In the genomic region with DNA sequence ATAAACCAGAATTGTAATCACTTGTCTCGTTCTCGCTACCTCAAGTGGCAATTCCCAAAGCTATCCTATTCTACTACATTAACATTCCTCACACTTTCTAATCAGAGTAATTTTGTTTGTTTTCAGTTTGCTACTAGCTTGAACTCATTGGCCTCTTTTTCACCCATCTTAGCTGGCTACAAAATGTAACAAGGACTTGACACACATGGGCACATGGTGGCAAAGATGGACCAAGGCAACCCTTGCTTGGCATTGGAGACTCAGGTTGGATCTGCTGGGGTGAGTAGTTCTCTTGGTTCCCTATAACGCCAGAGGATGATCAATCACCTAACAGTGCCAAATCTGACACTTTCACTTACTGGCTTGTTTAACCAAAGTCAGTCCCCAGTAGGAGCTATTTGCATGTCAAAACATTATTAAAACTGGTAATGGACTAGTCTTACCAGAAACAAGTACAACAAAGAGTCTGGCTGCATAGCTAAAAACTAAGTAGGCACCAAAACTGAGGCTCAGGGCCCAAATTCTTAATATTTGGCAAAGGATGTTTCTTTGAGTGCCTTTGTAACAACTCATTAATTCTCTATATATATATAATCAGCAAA, we compare ENCODE assay signal across 9 cellular contexts. TPM values are rescaled to one million over a fixed set of nuclear protein-coding genes. Genes with fewer than 3 reads are reported as not detected.
DNase-seq lines count a peak whose midpoint lies in the region; ATAC-seq and TF ChIP-seq lines count a peak whose summit lies in the region.
"Had no signal": no experiment of that assay in that cellular context is flagged by ENCODE, and none has a peak within 500 bp of the region (broad histone marks: within the 10 kb centered on the region; RNA-seq: fewer than 3 reads in every experiment).

No MANE protein-coding gene starts in this region.

- no peaks in the 10 kb centered on the region for H3K27me3 ChIP-seq in ACC112 (ENCODE audit: insufficient read depth, low read length)

- no peak overlapping the region for H3K27ac ChIP-seq in ACC112 (ENCODE audit: low read depth, low read length)

- peak; percentile 51 for DNase-seq in RKO (ENCODE audit: low spot score)
- no peak for DNase-seq in immature natural killer cell
- DNase-seq in AG08395 (ENCODE audit: low spot score): no peak
- no peak for DNase-seq in NCI-H69 (lab: John Stamatoyannopoulos, UW)
- DNase-seq in lower leg skin (ENCODE audit: low spot score in 2 of 2): no peak
- DNase-seq in Right ventricle myocardium inferior (ENCODE audit: missing footprints): no peak
- DNase-seq: stimulated activated CD4-positive, alpha-beta T cell treated with anti-CD3 and anti-CD28 coated beads, Interleukin-1b, Interleukin-23, amount 100 ng/mL, for 48 hours had no signal

- H3K36me3 Mint-ChIP-seq in immature natural killer cell: no peaks in the 10 kb centered on the region

- TF ChIP-seq CTCF in lower leg skin (IDR thresholded peaks at IDR 0.05): no peak

- peaks cover 45% of the 10 kb centered on the region for H3K79me2 ChIP-seq in ACC112 (ENCODE audit: control insufficient read depth, insufficient read depth, low read length, unreplicated experiment)

- 78 to 85% methylated on average over 3 of the region's 3 CpGs for WGBS in lower leg skin, 2 donors

- peak; percentile 55 for TF ChIP-seq POLR2A in GM19099 (IDR thresholded peaks at IDR 0.05; ENCODE audit: extremely low read depth, insufficient read length, low read depth)
- no peak for TF ChIP-seq POLR2A in lower leg skin (IDR thresholded peaks at IDR 0.05)

- H3K4me3 ChIP-seq in ACC112 (ENCODE audit: low read depth, low read length): peak overlapping the region; percentile 95
- H3K4me3 ChIP-seq in lower leg skin (ENCODE audit: low read depth, poor library complexity, severe bottlenecking): no peak overlapping the region

- H3K4me1 ChIP-seq in ACC112 (ENCODE audit: control insufficient read depth, insufficient read depth, low read length, unreplicated experiment): peaks cover 19% of the 10 kb centered on the region

- intact Hi-C loops in lower leg skin (cut with DNase I; ENCODE audit: low total_unique reads): no loop called here
- intact Hi-C loops in Right ventricle myocardium inferior (cut with DNase I): loop anchor here (5.0 kb wide), 3 partner anchors 77 to 133 kb away; a partner anchor contains a TSS

- H3K36me3 ChIP-seq in ACC112 (ENCODE audit: insufficient read depth, low read length): no peaks in the 10 kb centered on the region

- H3K4me3 Mint-ChIP-seq in immature natural killer cell: peak overlapping the region in 3 of 5 donors; percentile 7 to 86 (median 24)

- no peak overlapping the region for H2AFZ ChIP-seq in ACC112 (ENCODE audit: low read length, unreplicated experiment)

- H3K9me3 Mint-ChIP-seq in immature natural killer cell: no peaks in the 10 kb centered on the region

- peaks cover 14 to 29% of the 10 kb centered on the region in 2 donors for H3K4me1 Mint-ChIP-seq in immature natural killer cell

- H3K27me3 Mint-ChIP-seq in immature natural killer cell (ENCODE audit: low read depth in 3 of 3): peaks cover 16 to 26% (median 22%) of the 10 kb centered on the region in 3 donors

- no peak for ATAC-seq in Right ventricle myocardium inferior

- H3K27ac Mint-ChIP-seq in immature natural killer cell: no peak overlapping the region

RNA-seq across cellular contexts. Expression of a gene that starts 1.9 kb away (rescaled TPM):
- polyA plus RNA-seq in immature natural killer cell: 1 to 10 TPM in 2 of 3 donors, under 1 TPM in 1; 0.08 to 2.3 (median 1.1) TPM
- total RNA-seq in lower leg skin (10 to 100 TPM; 19.6 to 29.4 (median 25.2) TPM), Right ventricle myocardium inferior (6.4 TPM)
